In genomic region chrX:93428497-93428896, GRCh38 we compare ENCODE assay signal across 5 cellular contexts.
"Had no signal": no experiment of that assay in that cellular context is flagged by ENCODE, and none has a peak within 500 bp of the region (broad histone marks: within the 10 kb centered on the region; RNA-seq: fewer than 3 reads in every experiment).

No MANE protein-coding gene starts in this region.

- H3K4me2 ChIP-seq: GM23338 had no signal

- H3K4me3 Mint-ChIP-seq: GM23338, H9, IgD-negative memory B cell had no signal

- H3K27ac Mint-ChIP-seq: GM23338, H9, IgD-negative memory B cell had no signal

- H3K27me3 Mint-ChIP-seq: IgD-negative memory B cell had no signal

- H3K36me3 Mint-ChIP-seq: IgD-negative memory B cell had no signal

- DNase-seq: H9, HCEC 1CT had no signal

- H3K4me1 Mint-ChIP-seq: GM23338, H9, IgD-negative memory B cell had no signal

- H2AFZ ChIP-seq: GM23338 had no signal

- ATAC-seq: GM23338, HepG2 had no signal

- H3K9me3 Mint-ChIP-seq: GM23338, IgD-negative memory B cell had no signal

- H3K4me3 ChIP-seq: GM23338 had no signal
